Comparison of ENCODE assay signal across 24 cellular contexts in genomic region chr7:157887400-157887799, GRCh38.
"Had no signal": no experiment of that assay in that cellular context is flagged by ENCODE, and none has a peak within 500 bp of the region (broad histone marks: within the 10 kb centered on the region; RNA-seq: fewer than 3 reads in every experiment).

No MANE protein-coding gene starts in this region.

- H3K36me3 Mint-ChIP-seq: immature natural killer cell, mesothelial cell of epicardium had no signal

- ATAC-seq: foreskin keratinocyte, gastroesophageal sphincter, left colon, left lobe of liver, left ventricle myocardium superior, mucosa of descending colon had no signal

- H3K4me3 Mint-ChIP-seq: dendritic cell treated with granulocyte-macrophage colony-stimulating factor and Interleukin-4, amounts not matched to agents 40 ng/mL and 50 ng/mL, for 4 days; immature natural killer cell; mesothelial cell of epicardium had no signal

- H3K9me3 Mint-ChIP-seq: dendritic cell treated with granulocyte-macrophage colony-stimulating factor and Interleukin-4, amounts not matched to agents 40 ng/mL and 50 ng/mL, for 4 days; immature natural killer cell had no signal

- H3K4me1 Mint-ChIP-seq: mesothelial cell of epicardium had no signal

- H3K79me2 ChIP-seq: hepatocyte had no signal

- H3K4me1 ChIP-seq: colonic mucosa, esophagus muscularis mucosa, foreskin keratinocyte, gastroesophageal sphincter, heart left ventricle, lower lobe of right lung had no signal

- H3K27me3 ChIP-seq: colonic mucosa, foreskin keratinocyte, hepatocyte had no signal

- H3K27ac Mint-ChIP-seq: dendritic cell treated with granulocyte-macrophage colony-stimulating factor and Interleukin-4, amounts not matched to agents 40 ng/mL and 50 ng/mL, for 4 days; immature natural killer cell; mesothelial cell of epicardium had no signal

- H3K27ac ChIP-seq: colonic mucosa, esophagus muscularis mucosa, foreskin keratinocyte, gastroesophageal sphincter, heart left ventricle, hepatocyte, lower lobe of right lung had no signal

- DNase-seq: cerebellar nuclear complex; colonic mucosa; cortex of kidney; effector CD8-positive, alpha-beta T cell; foreskin keratinocyte; heart left ventricle; hypothalamus; immature natural killer cell; islet precursor cell; kidney; kidney glomerular epithelial cell; left colon; left ventricle myocardium superior; lower lobe of right lung; mesenchymal stem cell; mucosa of descending colon had no signal

- FAIRE-seq: endothelial cell of umbilical vein, frontal cortex, kidney had no signal

- H2AFZ ChIP-seq: hepatocyte had no signal

- H3K4me3 ChIP-seq: colonic mucosa, esophagus muscularis mucosa, gastroesophageal sphincter, heart left ventricle, hepatocyte, lower lobe of right lung, mucosa of descending colon had no signal

- H3K9me3 ChIP-seq: colonic mucosa, esophagus muscularis mucosa, mucosa of descending colon had no signal

- H3K36me3 ChIP-seq: colonic mucosa, esophagus muscularis mucosa, gastroesophageal sphincter, heart left ventricle, lower lobe of right lung had no signal

- H3K4me2 ChIP-seq: hepatocyte had no signal
